Comparison of ENCODE assay signal across 8 cellular contexts in genomic region chr16:70064841-70065370, GRCh38. TPM values are rescaled to one million over a fixed set of nuclear protein-coding genes. Genes with fewer than 3 reads are reported as not detected.
DNase-seq lines count a peak whose midpoint lies in the region; ATAC-seq and TF ChIP-seq lines count a peak whose summit lies in the region.
"Not testable (repeated sequence)": the region's sequence is repeated elsewhere in the genome, so short reads cannot be mapped to it uniquely, and the experiment has no call there.

No MANE protein-coding gene starts in this region.

- peak overlapping the region; percentile 89 to 95 (median 91) for H3K27ac ChIP-seq in esophagus muscularis mucosa (replicated peaks in 1 of 4)
- H3K27ac ChIP-seq in urinary bladder (ENCODE audit: low read depth) = peak overlapping the region; percentile 78

- H3K4me1 ChIP-seq in esophagus muscularis mucosa = peaks cover 3 to 31% (median 28%) of the 10 kb centered on the region in 4 donors
- H3K4me1 ChIP-seq in urinary bladder (ENCODE audit: insufficient read depth) = not testable (repeated sequence)

- not testable (repeated sequence) for H3K9me3 ChIP-seq in esophagus muscularis mucosa

- 6% methylated on average over 22 of the region's 22 CpGs for WGBS in esophagus muscularis mucosa
- 2% methylated on average over 22 of the region's 22 CpGs for WGBS in urinary bladder

- H3K27me3 ChIP-seq in esophagus muscularis mucosa = not testable (repeated sequence)

- TF ChIP-seq CTCF in esophagus muscularis mucosa (IDR thresholded peaks at IDR 0.05) = peak in 1 of 3 experiments; percentile 24

- H3K4me3 ChIP-seq in esophagus muscularis mucosa = peak overlapping the region; percentile 72 to 93 (median 76)
- peak overlapping the region; percentile 60 for H3K4me3 ChIP-seq in urinary bladder (ENCODE audit: low read depth, low read length)

- intact Hi-C loops in esophagus muscularis mucosa (cut with DNase I) = not testable (repeated sequence)

- peak; percentile 29 for ATAC-seq in GM18498 (IDR thresholded peaks at IDR 0.05; ENCODE audit: unreplicated experiment)

- peak; percentile 1 for DNase-seq in HS-27A (ENCODE audit: low read depth)
- DNase-seq in T-helper 1 cell = peak; percentile 28 to 76 (median 70)
- DNase-seq in activated gamma-delta T cell treated with anti-CD3 and anti-CD28 coated beads, Interleukin-2, amount 50 U/mL, for 16 hours (ENCODE audit: low read depth) = peak; percentile 55
- not testable (repeated sequence) for DNase-seq in esophagus muscularis mucosa (ENCODE audit: extremely low spot score)
- peak; percentile 18 to 48 for DNase-seq in lung microvascular endothelial cell (ENCODE audit: low read depth in 2 of 2)
- peak; percentile 26 to 52 for DNase-seq in stimulated activated CD4-positive, alpha-beta T cell treated with anti-CD3 and anti-CD28 coated beads, Interleukin-12 subunit alpha, Interleukin-12 subunit beta, amount 100 ng/mL, for 24 hours (ENCODE audit: low read depth in 2 of 2)

- TF ChIP-seq POLR2A in esophagus muscularis mucosa (IDR thresholded peaks at IDR 0.05; ENCODE audit: low read depth) = not testable (repeated sequence)

- H3K36me3 ChIP-seq in esophagus muscularis mucosa; urinary bladder (ENCODE audit: insufficient read depth): not testable (repeated sequence)

- not testable (repeated sequence) for TF ChIP-seq EP300 in esophagus muscularis mucosa (IDR thresholded peaks at IDR 0.05)

RNA-seq across cellular contexts. Expression of gene PDPR, which starts 49.2 kb away (rescaled TPM):
- total RNA-seq in esophagus muscularis mucosa (10 to 100 TPM; 19.1 to 31.8 (median 27.4) TPM), lung microvascular endothelial cell (17.7 and 20.4 TPM in 2 replicates), urinary bladder (18.9 TPM)
- polyA plus RNA-seq in urinary bladder = 17.2 TPM
